ENCODE assay signal across 25 cellular contexts in the genomic region with DNA sequence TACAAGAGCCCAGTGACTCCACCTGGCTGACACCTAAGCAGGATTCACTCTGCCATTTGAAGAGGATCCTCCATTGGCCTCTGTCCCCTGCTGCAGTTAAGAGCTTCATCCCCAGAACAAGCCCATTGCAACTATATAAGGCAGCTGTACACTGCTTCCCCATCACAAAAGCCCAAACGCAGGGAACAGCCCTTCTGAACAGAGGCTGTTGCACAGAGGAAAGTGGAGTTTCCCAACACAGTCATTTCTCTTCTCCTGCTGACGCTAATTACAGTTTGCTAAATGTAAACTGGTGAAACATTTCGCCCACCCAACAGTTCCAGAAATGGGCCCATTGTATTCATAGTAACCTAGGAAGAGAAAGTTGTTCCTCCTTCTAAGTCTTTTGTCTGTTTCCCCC.
"Had no signal": no experiment of that assay in that cellular context is flagged by ENCODE, and none has a peak within 500 bp of the region (broad histone marks: within the 10 kb centered on the region; RNA-seq: fewer than 3 reads in every experiment).

No MANE protein-coding gene starts in this region.

- DNase-seq: colonic mucosa; cortex of kidney; effector CD8-positive, alpha-beta T cell; effector memory CD8-positive, alpha-beta T cell; endodermal cell; erythroblast; esophagus squamous epithelium; foreskin fibroblast; foreskin melanocyte; gastrocnemius medialis; glutamatergic neuron; head of caudate nucleus; heart right ventricle; hippocampal formation; left cardiac atrium; left lung; left ventricle myocardium superior; lower lobe of right lung; mesenchymal stem cell; mucosa of descending colon had no signal

- ATAC-seq: effector memory CD8-positive, alpha-beta T cell; esophagus mucosa; gastrocnemius medialis; heart right ventricle; left cardiac atrium; left lung; left ventricle myocardium superior; lower lobe of right lung; mucosa of descending colon had no signal

- H3K36me3 ChIP-seq: colonic mucosa, esophagus squamous epithelium, gastrocnemius medialis, heart right ventricle, left lung, lower lobe of right lung had no signal

- H3K4me1 ChIP-seq: colonic mucosa, esophagus squamous epithelium, gastrocnemius medialis, heart right ventricle, left lung, lower lobe of right lung had no signal

- H3K27ac ChIP-seq: colonic mucosa, epithelial cell of prostate, esophagus squamous epithelium, gastrocnemius medialis, heart right ventricle, left lung, lower lobe of right lung had no signal

- H3K9me3 ChIP-seq: colonic mucosa, esophagus squamous epithelium, gastrocnemius medialis, heart right ventricle, left lung, lower lobe of right lung, mucosa of descending colon had no signal

- FAIRE-seq: endometrium, islet of Langerhans, keratinocyte had no signal

- H3K4me3 ChIP-seq: colonic mucosa, esophagus squamous epithelium, gastrocnemius medialis, heart right ventricle, left lung, lower lobe of right lung, mucosa of descending colon had no signal

- H3K27me3 ChIP-seq: colonic mucosa, esophagus squamous epithelium, gastrocnemius medialis, left lung had no signal
